25 cellular contexts compared by ENCODE assay signal in genomic region chr9:15469862-15470261, GRCh38. TPM values are rescaled to one million over a fixed set of nuclear protein-coding genes. Genes with fewer than 3 reads are reported as not detected.
DNase-seq lines count a peak whose midpoint lies in the region; ATAC-seq and TF ChIP-seq lines count a peak whose summit lies in the region.
"Had no signal": no experiment of that assay in that cellular context is flagged by ENCODE, and none has a peak within 500 bp of the region (broad histone marks: within the 10 kb centered on the region; RNA-seq: fewer than 3 reads in every experiment).

No MANE protein-coding gene starts in this region.

- H3K9ac ChIP-seq in SK-N-MC (ENCODE audit: insufficient read length) (no peak overlapping the region), endodermal cell (ENCODE audit: extremely low read depth, low read length, poor library complexity, severe bottlenecking) (no peak overlapping the region)
- H3K9ac ChIP-seq: KMS-11 had no signal

- H3K27ac Mint-ChIP-seq in activated naive CD4-positive, alpha-beta T cell treated with anti-CD3 and anti-CD28 coated beads, Interleukin-2, amount 50 U/mL, for 24 hours: peak overlapping the region; percentile 47
- no peak overlapping the region for H3K27ac Mint-ChIP-seq in activated naive CD4-positive, alpha-beta T cell treated with anti-CD3 and anti-CD28 coated beads, Interleukin-2, amount 50 U/mL, for 72 hours
- H3K27ac Mint-ChIP-seq in stimulated activated memory B cell treated with anti-CD40 and anti-IgM and Interleukin-4, amounts not matched to agents 10 μg/mL and 1 μg/mL and 100 μg/mL, for 72 hours: peak overlapping the region; percentile 44
- no peak overlapping the region for H3K27ac Mint-ChIP-seq in endodermal cell
- H3K27ac Mint-ChIP-seq: activated CD4-positive, alpha-beta T cell treated with anti-CD3 and anti-CD28 coated beads, Interleukin-2, amount 10 ng/mL, durations not matched to agents 24 days and 14 days; activated T-helper 1 cell treated with anti-CD3 and anti-CD28 coated beads, Interleukin-12 subunit alpha, Interleukin-12 subunit beta, Interleukin-2, Interleukin-4 antibody, amounts not matched to agents 30 ng/mL and 10 ng/mL and 1 ng/mL, durations not matched to agents 14 hours and 24 hours and 36 hours; nephron progenitor cell; stimulated activated naive B cell treated with anti-CD40 and anti-IgM and Interleukin-4, amounts not matched to agents 10 μg/mL and 1 μg/mL and 100 μg/mL, for 72 hours had no signal

- 100% methylated on average over 1 to 2 of the region's 2 CpGs for WGBS in endodermal cell (ENCODE audit: insufficient coverage in 1 of 2, insufficient read length in 1 of 2), 2 experiments

- DNase-seq in activated naive CD4-positive, alpha-beta T cell treated with anti-CD3 and anti-CD28 coated beads, Interleukin-2, amount 50 U/mL, for 72 hours (ENCODE audit: low spot score in 2 of 2): no peak
- DNase-seq in SK-N-MC (ENCODE audit: low read depth, low spot score) (no peak), fibroblast of peridontal ligament (ENCODE audit: extremely low read depth) (peak; percentile 54), endodermal cell (no peak), SKM-1 (lab: John Stamatoyannopoulos, UW; ENCODE audit: unreplicated experiment) (no peak)
- DNase-seq in effector memory CD4-positive, alpha-beta T cell: no peak
- DNase-seq: activated CD4-positive, alpha-beta T cell treated with anti-CD3 and anti-CD28 coated beads, Interleukin-2, amount 10 ng/mL, durations not matched to agents 24 days and 14 days; C1 segment of cervical spinal cord; Calu3; kidney glomerular epithelial cell; lower lobe of right lung; mucosa of descending colon; nephron progenitor cell; posterior cingulate gyrus; right lobe of liver; stimulated activated CD4-positive, alpha-beta T cell treated with anti-CD3 and anti-CD28 coated beads, Interleukin-12 subunit alpha, Interleukin-12 subunit beta, amount 100 ng/mL, for 4 hours; stimulated activated CD4-positive, alpha-beta T cell treated with anti-CD3 and anti-CD28 coated beads, Interleukin-4, amount 100 ng/mL, for 1 hour; stimulated activated naive B cell treated with anti-CD40 and anti-IgM and Interleukin-4, amounts not matched to agents 10 μg/mL and 1 μg/mL and 100 μg/mL, for 72 hours; T1000; uterus; WERI-Rb-1 had no signal

- no peak overlapping the region for H3K4me3 Mint-ChIP-seq in activated naive CD4-positive, alpha-beta T cell treated with anti-CD3 and anti-CD28 coated beads, Interleukin-2, amount 50 U/mL, for 24 hours
- H3K4me3 Mint-ChIP-seq in stimulated activated memory B cell treated with anti-CD40 and anti-IgM and Interleukin-4, amounts not matched to agents 10 μg/mL and 1 μg/mL and 100 μg/mL, for 72 hours: no peak overlapping the region
- no peak overlapping the region for H3K4me3 Mint-ChIP-seq in endodermal cell
- H3K4me3 Mint-ChIP-seq: activated CD4-positive, alpha-beta T cell treated with anti-CD3 and anti-CD28 coated beads, Interleukin-2, amount 10 ng/mL, durations not matched to agents 24 days and 14 days; activated T-helper 1 cell treated with anti-CD3 and anti-CD28 coated beads, Interleukin-12 subunit alpha, Interleukin-12 subunit beta, Interleukin-2, Interleukin-4 antibody, amounts not matched to agents 30 ng/mL and 10 ng/mL and 1 ng/mL, durations not matched to agents 14 hours and 24 hours and 36 hours; nephron progenitor cell; stimulated activated naive B cell treated with anti-CD40 and anti-IgM and Interleukin-4, amounts not matched to agents 10 μg/mL and 1 μg/mL and 100 μg/mL, for 72 hours had no signal

- no peaks in the 10 kb centered on the region for H3K27me3 ChIP-seq in endodermal cell (ENCODE audit: control insufficient read depth, insufficient read depth, low read length, poor library complexity, severe bottlenecking)
- H3K27me3 ChIP-seq in effector memory CD4-positive, alpha-beta T cell (replicated peaks; ENCODE audit: control insufficient read depth, insufficient read depth, low read length, poor library complexity, severe bottlenecking): no peaks in the 10 kb centered on the region
- H3K27me3 ChIP-seq: right lobe of liver, uterus had no signal

- no peak for ATAC-seq in activated naive CD4-positive, alpha-beta T cell treated with anti-CD3 and anti-CD28 coated beads, Interleukin-2, amount 50 U/mL, for 72 hours
- ATAC-seq in stimulated activated memory B cell treated with anti-CD40 and anti-IgM and Interleukin-4, amounts not matched to agents 10 μg/mL and 1 μg/mL and 100 μg/mL, for 72 hours: no peak
- ATAC-seq: lower lobe of right lung; mucosa of descending colon; right lobe of liver; stimulated activated naive B cell treated with anti-CD40 and anti-IgM and Interleukin-4, amounts not matched to agents 10 μg/mL and 1 μg/mL and 100 μg/mL, for 72 hours had no signal

- no peaks in the 10 kb centered on the region for H3K4me1 ChIP-seq in endodermal cell (ENCODE audit: control insufficient read depth, insufficient read depth, low read length)
- no peaks in the 10 kb centered on the region for H3K4me1 ChIP-seq in effector memory CD4-positive, alpha-beta T cell (ENCODE audit: control insufficient read depth, insufficient read depth, low read length, poor library complexity, severe bottlenecking)
- H3K4me1 ChIP-seq: lower lobe of right lung, right lobe of liver, uterus had no signal

- H3K9me3 ChIP-seq in SK-N-MC (ENCODE audit: low read depth, low read length): no peaks in the 10 kb centered on the region
- H3K9me3 ChIP-seq in endodermal cell (ENCODE audit: control insufficient read depth, low read length): no peaks in the 10 kb centered on the region
- no peaks in the 10 kb centered on the region for H3K9me3 ChIP-seq in effector memory CD4-positive, alpha-beta T cell (ENCODE audit: control insufficient read depth, low read length)
- H3K9me3 ChIP-seq: lower lobe of right lung, mucosa of descending colon, right lobe of liver, uterus had no signal

- H3K36me3 Mint-ChIP-seq in activated naive CD4-positive, alpha-beta T cell treated with anti-CD3 and anti-CD28 coated beads, Interleukin-2, amount 50 U/mL, for 24 hours: peaks cover 12% of the 10 kb centered on the region
- peaks cover 10 to 30% of the 10 kb centered on the region in 2 donors for H3K36me3 Mint-ChIP-seq in activated naive CD4-positive, alpha-beta T cell treated with anti-CD3 and anti-CD28 coated beads, Interleukin-2, amount 50 U/mL, for 72 hours
- peaks cover 39% of the 10 kb centered on the region for H3K36me3 Mint-ChIP-seq in stimulated activated memory B cell treated with anti-CD40 and anti-IgM and Interleukin-4, amounts not matched to agents 10 μg/mL and 1 μg/mL and 100 μg/mL, for 72 hours
- H3K36me3 Mint-ChIP-seq in endodermal cell (ENCODE audit: low read depth): peaks cover 68% of the 10 kb centered on the region

- no peak for TF ChIP-seq CTCF in endodermal cell (conservative IDR thresholded peaks at IDR 0.05)

- no peaks in the 10 kb centered on the region for H3K27me3 Mint-ChIP-seq in activated naive CD4-positive, alpha-beta T cell treated with anti-CD3 and anti-CD28 coated beads, Interleukin-2, amount 50 U/mL, for 24 hours
- no peaks in the 10 kb centered on the region for H3K27me3 Mint-ChIP-seq in stimulated activated memory B cell treated with anti-CD40 and anti-IgM and Interleukin-4, amounts not matched to agents 10 μg/mL and 1 μg/mL and 100 μg/mL, for 72 hours
- no peaks in the 10 kb centered on the region for H3K27me3 Mint-ChIP-seq in endodermal cell (ENCODE audit: insufficient read depth)
- H3K27me3 Mint-ChIP-seq: activated CD4-positive, alpha-beta T cell treated with anti-CD3 and anti-CD28 coated beads, Interleukin-2, amount 10 ng/mL, durations not matched to agents 24 days and 14 days; stimulated activated naive B cell treated with anti-CD40 and anti-IgM and Interleukin-4, amounts not matched to agents 10 μg/mL and 1 μg/mL and 100 μg/mL, for 72 hours had no signal

- no peak overlapping the region for H3K4me3 ChIP-seq in SK-N-MC
- no peak overlapping the region for H3K4me3 ChIP-seq in endodermal cell (ENCODE audit: low read length)
- no peak overlapping the region for H3K4me3 ChIP-seq in effector memory CD4-positive, alpha-beta T cell (ENCODE audit: insufficient read depth, low read depth, low read length, poor library complexity, severe bottlenecking)
- H3K4me3 ChIP-seq: lower lobe of right lung, mucosa of descending colon, right lobe of liver, uterus had no signal

- peaks cover 21% of the 10 kb centered on the region for H3K4me1 Mint-ChIP-seq in activated naive CD4-positive, alpha-beta T cell treated with anti-CD3 and anti-CD28 coated beads, Interleukin-2, amount 50 U/mL, for 24 hours
- H3K4me1 Mint-ChIP-seq in stimulated activated memory B cell treated with anti-CD40 and anti-IgM and Interleukin-4, amounts not matched to agents 10 μg/mL and 1 μg/mL and 100 μg/mL, for 72 hours: no peaks in the 10 kb centered on the region
- no peaks in the 10 kb centered on the region for H3K4me1 Mint-ChIP-seq in endodermal cell
- H3K4me1 Mint-ChIP-seq: nephron progenitor cell; stimulated activated naive B cell treated with anti-CD40 and anti-IgM and Interleukin-4, amounts not matched to agents 10 μg/mL and 1 μg/mL and 100 μg/mL, for 72 hours had no signal

- peaks cover 96% of the 10 kb centered on the region for H3K36me3 ChIP-seq in SK-N-MC (ENCODE audit: insufficient read depth, low read length)
- peaks cover 92% of the 10 kb centered on the region for H3K36me3 ChIP-seq in endodermal cell (ENCODE audit: control insufficient read depth, insufficient read depth, low read length)
- H3K36me3 ChIP-seq in effector memory CD4-positive, alpha-beta T cell (ENCODE audit: control insufficient read depth, insufficient read depth, low read length): peaks cover 68% of the 10 kb centered on the region
- H3K36me3 ChIP-seq: uterus had no signal

- peak overlapping the region; percentile 6; the same call in 1 of the 2 replicates for H3K27ac ChIP-seq in SK-N-MC
- no peak overlapping the region for H3K27ac ChIP-seq in endodermal cell (ENCODE audit: low read depth, low read length)
- no peak overlapping the region for H3K27ac ChIP-seq in effector memory CD4-positive, alpha-beta T cell (ENCODE audit: insufficient read depth, low read length, poor library complexity, severe bottlenecking)
- H3K27ac ChIP-seq: KMS-11, lower lobe of right lung, right lobe of liver, uterus, WERI-Rb-1 had no signal

- no peaks in the 10 kb centered on the region for H3K9me3 Mint-ChIP-seq in activated naive CD4-positive, alpha-beta T cell treated with anti-CD3 and anti-CD28 coated beads, Interleukin-2, amount 50 U/mL, for 24 hours
- H3K9me3 Mint-ChIP-seq in activated naive CD4-positive, alpha-beta T cell treated with anti-CD3 and anti-CD28 coated beads, Interleukin-2, amount 50 U/mL, for 72 hours: no peaks in the 10 kb centered on the region
- H3K9me3 Mint-ChIP-seq in stimulated activated memory B cell treated with anti-CD40 and anti-IgM and Interleukin-4, amounts not matched to agents 10 μg/mL and 1 μg/mL and 100 μg/mL, for 72 hours: no peaks in the 10 kb centered on the region
- H3K9me3 Mint-ChIP-seq in endodermal cell: no peaks in the 10 kb centered on the region
- H3K9me3 Mint-ChIP-seq: activated CD4-positive, alpha-beta T cell treated with anti-CD3 and anti-CD28 coated beads, Interleukin-2, amount 10 ng/mL, durations not matched to agents 24 days and 14 days; activated T-helper 1 cell treated with anti-CD3 and anti-CD28 coated beads, Interleukin-12 subunit alpha, Interleukin-12 subunit beta, Interleukin-2, Interleukin-4 antibody, amounts not matched to agents 30 ng/mL and 10 ng/mL and 1 ng/mL, durations not matched to agents 14 hours and 24 hours and 36 hours; nephron progenitor cell; stimulated activated naive B cell treated with anti-CD40 and anti-IgM and Interleukin-4, amounts not matched to agents 10 μg/mL and 1 μg/mL and 100 μg/mL, for 72 hours had no signal

RNA-seq across cellular contexts. Expression of gene PSIP1, which starts 40.9 kb away (rescaled TPM):
- 100 to 1,000 TPM; 124 to 159 TPM for total RNA-seq in activated naive CD4-positive, alpha-beta T cell treated with anti-CD3 and anti-CD28 coated beads, Interleukin-2, amount 50 U/mL, for 72 hours
- 100 to 1,000 TPM; 226 to 257 TPM for total RNA-seq in endodermal cell
- 205 TPM for polyA plus RNA-seq in endodermal cell (2013, experiment 1 of 2)
- 212 TPM for polyA plus RNA-seq in endodermal cell (2013, experiment 2 of 2)

RNA-seq across cellular contexts. Expression of gene SNAPC3, which starts 47.2 kb away (rescaled TPM):
- 10 to 100 TPM; 23.8 to 35.9 TPM for total RNA-seq in activated naive CD4-positive, alpha-beta T cell treated with anti-CD3 and anti-CD28 coated beads, Interleukin-2, amount 50 U/mL, for 72 hours
- 10 to 100 TPM; 41.3 to 52.5 TPM for total RNA-seq in endodermal cell
- 55.4 TPM for polyA plus RNA-seq in endodermal cell (2013, experiment 1 of 2)
- polyA plus RNA-seq in endodermal cell (2013, experiment 2 of 2): 50.3 TPM

Comparison
In these comparisons a context has a peak if more than half of its experiments do, and no peak if none do; other contexts are left out.
1. H3K27ac Mint-ChIP-seq: peak in activated naive CD4-positive, alpha-beta T cell treated with anti-CD3 and anti-CD28 coated beads, Interleukin-2, amount 50 U/mL, for 24 hours (single experiment) and stimulated activated memory B cell treated with anti-CD40 and anti-IgM and Interleukin-4, amounts not matched to agents 10 μg/mL and 1 μg/mL and 100 μg/mL, for 72 hours (single experiment); none in activated naive CD4-positive, alpha-beta T cell treated with anti-CD3 and anti-CD28 coated beads, Interleukin-2, amount 50 U/mL, for 72 hours (0 of 2) and endodermal cell (single experiment).